Comparison of ENCODE assay signal across 15 cellular contexts in the genomic region with DNA sequence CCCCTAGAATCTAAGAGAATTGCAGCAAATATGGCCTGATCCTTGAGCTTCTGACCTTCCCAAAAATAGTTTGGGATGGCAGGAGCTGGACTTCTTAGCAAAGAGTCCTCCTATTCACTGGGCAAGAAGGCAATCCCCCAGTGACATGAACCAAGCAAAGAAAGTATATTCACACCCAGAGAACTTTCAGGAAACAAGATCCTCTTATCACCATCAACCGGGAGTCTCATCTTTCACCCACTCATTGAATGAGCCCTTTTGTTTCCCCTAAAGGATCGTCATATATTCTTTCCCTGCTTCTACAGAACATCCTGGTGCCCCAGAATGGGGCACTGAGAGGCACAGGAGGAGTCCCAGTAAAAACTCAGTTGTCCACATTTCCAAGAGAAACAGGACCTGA. TPM values are rescaled to one million over a fixed set of nuclear protein-coding genes. Genes with fewer than 3 reads are reported as not detected.
DNase-seq lines count a peak whose midpoint lies in the region; ATAC-seq, FAIRE-seq and TF ChIP-seq lines count a peak whose summit lies in the region.
"Had no signal": no experiment of that assay in that cellular context is flagged by ENCODE, and none has a peak within 500 bp of the region (broad histone marks: within the 10 kb centered on the region; RNA-seq: fewer than 3 reads in every experiment).

No MANE protein-coding gene starts in this region.

- H3K36me3 ChIP-seq in bronchial epithelial cell (ENCODE audit: control insufficient read depth, insufficient read depth, low read length) (no peaks in the 10 kb centered on the region), psoas muscle (ENCODE audit: insufficient read depth in 1 of 2, low read depth in 1 of 2) (peaks cover 0 to 16% of the 10 kb centered on the region in 2 donors)

- H3K27me3 ChIP-seq in bronchial epithelial cell (ENCODE audit: control insufficient read depth, insufficient read depth, low read length), result peaks cover 34% of the 10 kb centered on the region
- H3K27me3 ChIP-seq in psoas muscle (ENCODE audit: insufficient read depth in 3 of 3, low read length in 2 of 3), result no peaks in the 10 kb centered on the region

- H3K27ac ChIP-seq in psoas muscle, result peak overlapping the region; percentile 89
- H3K27ac ChIP-seq: 22Rv1 had no signal

- no peaks in the 10 kb centered on the region for H3K4me1 Mint-ChIP-seq in activated T-helper 2 cell treated with anti-CD3 and anti-CD28 coated beads, Interferon-gamma antibody, Interleukin-2, Interleukin-4, amounts not matched to agents 10 μg/mL and 5 μg/mL and 100 μg/mL, durations not matched to agents 14 hours and 24 hours and 36 hours (ENCODE audit: low read depth)

- H3K4me3 ChIP-seq in bronchial epithelial cell (ENCODE audit: low read depth, low read length) (no peak overlapping the region), psoas muscle (no peak overlapping the region)

- no peak overlapping the region for H3K4me3 Mint-ChIP-seq in activated T-helper 2 cell treated with anti-CD3 and anti-CD28 coated beads, Interferon-gamma antibody, Interleukin-2, Interleukin-4, amounts not matched to agents 10 μg/mL and 5 μg/mL and 100 μg/mL, durations not matched to agents 14 hours and 24 hours and 36 hours (ENCODE audit: low read depth)
- H3K4me3 Mint-ChIP-seq: CD14-positive monocyte; CD8-positive, alpha-beta T cell; HFFc6 had no signal

- FAIRE-seq in bronchial epithelial cell (lab: Jason Lieb, UNC), result peak; percentile 62
- FAIRE-seq: GM18507 had no signal

- H3K27ac Mint-ChIP-seq in activated T-helper 2 cell treated with anti-CD3 and anti-CD28 coated beads, Interferon-gamma antibody, Interleukin-2, Interleukin-4, amounts not matched to agents 10 μg/mL and 5 μg/mL and 100 μg/mL, durations not matched to agents 14 hours and 24 hours and 36 hours, result no peak overlapping the region
- H3K27ac Mint-ChIP-seq: CD14-positive monocyte; CD8-positive, alpha-beta T cell; HFFc6 had no signal

- no peaks in the 10 kb centered on the region for H3K36me3 Mint-ChIP-seq in activated T-helper 2 cell treated with anti-CD3 and anti-CD28 coated beads, Interferon-gamma antibody, Interleukin-2, Interleukin-4, amounts not matched to agents 10 μg/mL and 5 μg/mL and 100 μg/mL, durations not matched to agents 14 hours and 24 hours and 36 hours (ENCODE audit: low read depth)
- H3K36me3 Mint-ChIP-seq: CD14-positive monocyte; CD8-positive, alpha-beta T cell had no signal

- 14 to 27% (median 20%) methylated on average over 2 of the region's 2 CpGs for WGBS in psoas muscle, 3 donors

- H3K9me3 Mint-ChIP-seq in activated T-helper 2 cell treated with anti-CD3 and anti-CD28 coated beads, Interferon-gamma antibody, Interleukin-2, Interleukin-4, amounts not matched to agents 10 μg/mL and 5 μg/mL and 100 μg/mL, durations not matched to agents 14 hours and 24 hours and 36 hours, result no peaks in the 10 kb centered on the region
- H3K9me3 Mint-ChIP-seq: CD8-positive, alpha-beta T cell; HFFc6 had no signal

- peak; percentile 86 for DNase-seq in NCI-H2107 treated with DMSO at 0.1 percent for 48 hours (lab: John Stamatoyannopoulos, UW; ENCODE audit: unreplicated experiment)
- no peak for DNase-seq in NCI-H2107 (lab: John Stamatoyannopoulos, UW)
- peak; percentile 77 for DNase-seq in SK-MEL-5 (ENCODE audit: low read depth, low spot score)
- DNase-seq in bronchial epithelial cell (ENCODE audit: low read depth), result no peak
- DNase-seq in psoas muscle, result no peak
- DNase-seq in GDM1 (lab: John Stamatoyannopoulos, UW), result no peak
- DNase-seq in activated T-helper 2 cell treated with anti-CD3 and anti-CD28 coated beads, Interferon-gamma antibody, Interleukin-2, Interleukin-4, amounts not matched to agents 10 μg/mL and 5 μg/mL and 100 μg/mL, durations not matched to agents 14 hours and 24 hours and 36 hours (ENCODE audit: low spot score), result no peak
- DNase-seq: Caco-2; CD8-positive, alpha-beta T cell; HCEC 1CT; HFFc6 had no signal

- peaks cover 26% of the 10 kb centered on the region for H3K27me3 Mint-ChIP-seq in activated T-helper 2 cell treated with anti-CD3 and anti-CD28 coated beads, Interferon-gamma antibody, Interleukin-2, Interleukin-4, amounts not matched to agents 10 μg/mL and 5 μg/mL and 100 μg/mL, durations not matched to agents 14 hours and 24 hours and 36 hours (ENCODE audit: low read depth)

- no peak for ATAC-seq in psoas muscle
- ATAC-seq in GM18505 (IDR thresholded peaks at IDR 0.05; ENCODE audit: unreplicated experiment), result no peak
- ATAC-seq: CD8-positive, alpha-beta T cell had no signal

- TF ChIP-seq CTCF in bronchial epithelial cell (IDR thresholded peaks at IDR 0.05; ENCODE audit: insufficient read depth, low read length, severe bottlenecking) (no peak), psoas muscle (IDR thresholded peaks at IDR 0.05) (no peak)

- no peaks in the 10 kb centered on the region for H3K9me3 ChIP-seq in psoas muscle
- H3K9me3 ChIP-seq: Caco-2 had no signal

- no peak for TF ChIP-seq POLR2A in GM18505 (IDR thresholded peaks at IDR 0.05; ENCODE audit: borderline replicate concordance, extremely low read depth, insufficient read depth, insufficient read length)

- H3K4me1 ChIP-seq in psoas muscle, result peaks cover 71% of the 10 kb centered on the region
- H3K4me1 ChIP-seq: Caco-2 had no signal

- intact Hi-C loops in psoas muscle (cut with DNase I), result no loop called here
- intact Hi-C loops in activated T-helper 2 cell treated with anti-CD3 and anti-CD28 coated beads, Interferon-gamma antibody, Interleukin-2, Interleukin-4, amounts not matched to agents 10 μg/mL and 5 μg/mL and 100 μg/mL, durations not matched to agents 14 hours and 24 hours and 36 hours (cut with micrococcal nuclease), result no loop called here

- in situ Hi-C loops in SK-MEL-5 (cut with HindIII; ENCODE audit: low pct_unique_long_range_greater_than_20kb, low sequenced_read_pairs), result no loop called here

RNA-seq across cellular contexts. Expression of gene SPTB, which starts 19.7 kb away (rescaled TPM):
- 0.05 TPM in 1 of 2 replicates, not detected in the other for total RNA-seq in SK-MEL-5 (2014; rRNA removed; shearing (Covaris generic))
- polyA plus RNA-seq in SK-MEL-5 (2015; cell fraction: cytosol; rRNA removed), result 0.01 TPM in 1 of 2 replicates, not detected in the other
- not detected in 2 replicates for polyA plus RNA-seq in SK-MEL-5 (2015; cell fraction: nucleus; rRNA removed)
- total RNA-seq in bronchial epithelial cell (not detected in 2 replicates), psoas muscle (100 to 1,000 TPM; 374 to 540 (median 492) TPM)
- 100 to 1,000 TPM in 2 of 3 donors, 10 to 100 TPM in 1; 43.4 to 213 (median 153) TPM for polyA plus RNA-seq in psoas muscle
- 0.02 and 0.05 TPM in 2 replicates for total RNA-seq in activated T-helper 2 cell treated with anti-CD3 and anti-CD28 coated beads, Interferon-gamma antibody, Interleukin-2, Interleukin-4, amounts not matched to agents 10 μg/mL and 5 μg/mL and 100 μg/mL, durations not matched to agents 14 hours and 24 hours and 36 hours
- total RNA-seq: CD8-positive, alpha-beta T cell had no signal
- polyA plus RNA-seq: CD14-positive monocyte had no signal

RNA-seq across cellular contexts. Expression of gene CHURC1, which starts 54.2 kb away (rescaled TPM):
- total RNA-seq in SK-MEL-5 (2014; rRNA removed; shearing (Covaris generic)), result 46.6 and 53.4 TPM in 2 replicates
- 26.8 and 39.6 TPM in 2 replicates for polyA plus RNA-seq in SK-MEL-5 (2015; cell fraction: cytosol; rRNA removed)
- 17.2 and 18.0 TPM in 2 replicates for polyA plus RNA-seq in SK-MEL-5 (2015; cell fraction: nucleus; rRNA removed)
- total RNA-seq in bronchial epithelial cell (21.9 and 41.6 TPM in 2 replicates), psoas muscle (100 to 1,000 TPM in 2 of 4 donors, 10 to 100 TPM in 2; 77.9 to 112 (median 94.1) TPM)
- 10 to 100 TPM; 31.4 to 67.7 (median 53.4) TPM for polyA plus RNA-seq in psoas muscle
- 44.4 and 55.3 TPM in 2 replicates for total RNA-seq in activated T-helper 2 cell treated with anti-CD3 and anti-CD28 coated beads, Interferon-gamma antibody, Interleukin-2, Interleukin-4, amounts not matched to agents 10 μg/mL and 5 μg/mL and 100 μg/mL, durations not matched to agents 14 hours and 24 hours and 36 hours

Comparison
In these comparisons a context has a peak if more than half of its experiments do, and no peak if none do; other contexts are left out.
1. DNase-seq: peak in NCI-H2107 treated with DMSO at 0.1 percent for 48 hours (single experiment) and SK-MEL-5 (single experiment); none in NCI-H2107 (single experiment), bronchial epithelial cell (single experiment), psoas muscle (0 of 2), GDM1 (single experiment) and activated T-helper 2 cell treated with anti-CD3 and anti-CD28 coated beads, Interferon-gamma antibody, Interleukin-2, Interleukin-4, amounts not matched to agents 10 μg/mL and 5 μg/mL and 100 μg/mL, durations not matched to agents 14 hours and 24 hours and 36 hours (single experiment).
2. RNA of gene SPTB, which starts 19.7 kb away (total RNA-seq): 374 to 540 TPM in psoas muscle; 0.02 to 0.05 TPM in activated T-helper 2 cell treated with anti-CD3 and anti-CD28 coated beads, Interferon-gamma antibody, Interleukin-2, Interleukin-4, amounts not matched to agents 10 μg/mL and 5 μg/mL and 100 μg/mL, durations not matched to agents 14 hours and 24 hours and 36 hours, 0.05 TPM in SK-MEL-5 and not detected in bronchial epithelial cell; every median in the first group is over 100 times any median in the second.